In the genomic region with DNA sequence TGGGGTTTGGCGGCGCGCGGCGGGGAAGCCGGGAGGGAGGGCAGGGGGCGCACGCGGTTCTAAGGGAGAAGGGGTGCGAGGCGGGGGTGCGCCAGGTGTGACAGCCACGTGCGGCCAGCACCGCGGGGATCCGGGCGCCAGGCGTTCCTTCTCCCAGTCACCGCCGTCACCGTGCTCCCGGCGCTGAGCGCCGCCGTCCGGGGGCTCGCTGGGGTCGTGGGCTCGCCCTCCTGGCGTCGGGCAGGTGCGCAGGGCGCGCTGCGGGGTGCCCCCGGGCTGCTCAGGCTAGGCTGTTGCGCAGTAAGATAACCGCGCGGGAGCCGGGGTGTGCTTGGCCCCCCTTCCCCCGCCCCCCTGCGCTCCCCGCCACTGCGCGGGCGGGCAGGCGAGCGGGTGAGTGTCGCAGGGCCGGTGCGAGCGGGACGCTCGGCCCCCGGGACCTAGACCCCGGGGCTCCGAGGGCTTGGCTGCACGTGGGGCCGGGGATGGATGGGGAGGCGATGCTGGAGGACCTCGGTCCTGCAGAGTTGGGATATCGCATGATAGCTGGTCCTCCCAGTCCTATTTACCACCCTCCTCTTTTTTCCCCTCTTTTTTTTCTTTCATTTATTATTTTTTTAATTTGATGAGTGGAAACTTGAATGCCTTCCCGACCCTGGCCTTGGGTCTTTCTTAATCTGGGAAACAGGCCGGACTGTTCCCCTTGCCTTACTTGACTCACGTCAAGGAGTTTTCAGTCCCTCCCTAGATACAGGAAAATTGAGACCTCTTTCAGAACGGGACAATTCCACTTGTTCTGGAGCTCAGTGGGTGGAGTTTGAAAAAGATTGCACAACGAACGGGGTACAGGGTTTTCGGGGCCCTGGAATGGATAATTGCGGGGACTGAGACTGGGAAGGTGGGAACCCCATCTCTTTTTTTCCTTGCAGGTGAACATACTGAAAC, we compare ENCODE assay signal across 8 cellular contexts. TPM values are rescaled to one million over a fixed set of nuclear protein-coding genes. Genes with fewer than 3 reads are reported as not detected.
DNase-seq lines count a peak whose midpoint lies in the region; ATAC-seq, FAIRE-seq and TF ChIP-seq lines count a peak whose summit lies in the region.

No MANE protein-coding gene starts in this region.

- H4K20me1 ChIP-seq in OCI-LY1 (ENCODE audit: insufficient read depth, low read length) = no peaks in the 10 kb centered on the region

- intact Hi-C loops in ovary (cut with DNase I) (loop anchor here in 1 of 4 donors (5.0 kb wide), 1 partner anchor 70 kb away; the partner anchor contains the start of gene SYAP1), vagina (cut with DNase I) (loop anchor here (5.0 kb wide), 2 partner anchors 70 to 1110 kb away; partner anchors contain the start of gene SYAP1)

- peak overlapping the region; percentile 92 for H3K27ac ChIP-seq in CD4-positive, CD25-positive, alpha-beta regulatory T cell (ENCODE audit: insufficient read depth, low read length, poor library complexity, severe bottlenecking)
- H3K27ac ChIP-seq in OCI-LY1 (ENCODE audit: low read depth, low read length, poor library complexity, severe bottlenecking) (no peak overlapping the region), foreskin keratinocyte (no peak overlapping the region), ovary (peak overlapping the region; percentile 71 to 94), vagina (peak overlapping the region; percentile 90)

- H3F3A ChIP-seq in OCI-LY1 (ENCODE audit: insufficient read depth, low read length) = no peaks in the 10 kb centered on the region

- peak overlapping the region; percentile 70 for H3K9ac ChIP-seq in OCI-LY1 (ENCODE audit: low read length)

- H3K27ac Mint-ChIP-seq in CD4-positive, CD25-positive, alpha-beta regulatory T cell = peak overlapping the region in 2 of 3 donors; percentile 87 to 94

- H3K9me2 ChIP-seq in OCI-LY1 (ENCODE audit: low read depth, low read length) = no peaks in the 10 kb centered on the region

- H3K4me3 Mint-ChIP-seq in CD4-positive, CD25-positive, alpha-beta regulatory T cell = peak overlapping the region; percentile 86 to 97 (median 95)

- DNase-seq in CD4-positive, CD25-positive, alpha-beta regulatory T cell = peak; percentile 19 to 57 (median 48)
- DNase-seq in activated effector memory CD4-positive, alpha-beta T cell treated with Interleukin-2 at 50 U/mL for 16 hours = peak; percentile 7
- DNase-seq in foreskin keratinocyte (no peak), ovary (peak; percentile 41 to 70 (median 68)), vagina (ENCODE audit: extremely low spot score in 2 of 2) (no peak), H54 (ENCODE audit: insufficient read length, low spot score) (no peak)

- no peaks in the 10 kb centered on the region for H3K9me3 ChIP-seq in CD4-positive, CD25-positive, alpha-beta regulatory T cell (ENCODE audit: control insufficient read depth in 2 of 2, low read length in 2 of 2)
- H3K9me3 ChIP-seq in OCI-LY1 (ENCODE audit: low read length) = no peaks in the 10 kb centered on the region
- H3K9me3 ChIP-seq in ovary = no peaks in the 10 kb centered on the region
- no peaks in the 10 kb centered on the region for H3K9me3 ChIP-seq in vagina

- H3K4me2 ChIP-seq in OCI-LY1 (ENCODE audit: low read length) = peak overlapping the region; percentile 83

- ATAC-seq in CD4-positive, CD25-positive, alpha-beta regulatory T cell (ENCODE audit: low read depth in 2 of 2) = peak; percentile 1 to 7
- peak; percentile 20 for ATAC-seq in GM21717 (IDR thresholded peaks at IDR 0.05; ENCODE audit: unreplicated experiment)
- peak; percentile 16 for ATAC-seq in foreskin keratinocyte

- no peak for TF ChIP-seq POLR2A in ovary (IDR thresholded peaks at IDR 0.05)
- no peak for TF ChIP-seq POLR2A in vagina (IDR thresholded peaks at IDR 0.05)
- no peak for TF ChIP-seq POLR2A in H54 (IDR thresholded peaks at IDR 0.05; ENCODE audit: low read depth, low read length)

- FAIRE-seq in H54 (lab: Jason Lieb, UNC) = no peak

- peak overlapping the region; percentile 61 for H3K4me3 ChIP-seq in CD4-positive, CD25-positive, alpha-beta regulatory T cell (ENCODE audit: low read depth, low read length)
- H3K4me3 ChIP-seq in OCI-LY1 (ENCODE audit: low read depth, low read length, poor library complexity, severe bottlenecking) = peak overlapping the region; percentile 68
- H3K4me3 ChIP-seq in ovary = peak overlapping the region; percentile 63
- H3K4me3 ChIP-seq in vagina = peak overlapping the region; percentile 94 to 97

- no peaks in the 10 kb centered on the region for H3K27me3 Mint-ChIP-seq in CD4-positive, CD25-positive, alpha-beta regulatory T cell

- peaks cover 4% of the 10 kb centered on the region for H3K36me3 ChIP-seq in CD4-positive, CD25-positive, alpha-beta regulatory T cell (ENCODE audit: control insufficient read depth, insufficient read depth, low read length)
- H3K36me3 ChIP-seq in OCI-LY1 (ENCODE audit: insufficient read depth, low read length) = peaks cover 28% of the 10 kb centered on the region
- H3K36me3 ChIP-seq in ovary = no peaks in the 10 kb centered on the region
- H3K36me3 ChIP-seq in vagina = no peaks in the 10 kb centered on the region

- peaks cover 3% of the 10 kb centered on the region for H3K36me3 Mint-ChIP-seq in CD4-positive, CD25-positive, alpha-beta regulatory T cell

- H3K9me3 Mint-ChIP-seq in CD4-positive, CD25-positive, alpha-beta regulatory T cell = no peaks in the 10 kb centered on the region

- H3K4me1 ChIP-seq in CD4-positive, CD25-positive, alpha-beta regulatory T cell (ENCODE audit: control insufficient read depth, insufficient read depth, low read length, poor library complexity, severe bottlenecking) = peaks cover 13% of the 10 kb centered on the region
- H3K4me1 ChIP-seq in OCI-LY1 (ENCODE audit: insufficient read depth, low read length, severe bottlenecking) (peaks cover 23% of the 10 kb centered on the region), foreskin keratinocyte (no peaks in the 10 kb centered on the region), ovary (ENCODE audit: insufficient read depth) (peaks cover 3% of the 10 kb centered on the region), vagina (peaks cover 11% of the 10 kb centered on the region)

- no peak for TF ChIP-seq EP300 in ovary (IDR thresholded peaks at IDR 0.05)

- H3K4me1 Mint-ChIP-seq in CD4-positive, CD25-positive, alpha-beta regulatory T cell = peaks cover 8 to 45% (median 11%) of the 10 kb centered on the region in 4 donors

- H3K79me2 ChIP-seq in OCI-LY1 (ENCODE audit: insufficient read depth, low read length) = peaks cover 47% of the 10 kb centered on the region

- TF ChIP-seq CTCF in OCI-LY1 (IDR thresholded peaks at IDR 0.05; ENCODE audit: low read length) = no peak
- TF ChIP-seq CTCF in foreskin keratinocyte (conservative IDR thresholded peaks at IDR 0.05) = no peak
- TF ChIP-seq CTCF in ovary (IDR thresholded peaks at IDR 0.05) = no peak
- TF ChIP-seq CTCF in vagina (IDR thresholded peaks at IDR 0.05) = no peak

- H3K27me3 ChIP-seq in CD4-positive, CD25-positive, alpha-beta regulatory T cell (ENCODE audit: control insufficient read depth, insufficient read depth, low read length) = no peaks in the 10 kb centered on the region
- H3K27me3 ChIP-seq in OCI-LY1 (ENCODE audit: insufficient read depth, low read length) (no peaks in the 10 kb centered on the region), foreskin keratinocyte (no peaks in the 10 kb centered on the region), ovary (no peaks in the 10 kb centered on the region), vagina (no peaks in the 10 kb centered on the region)

- no peak overlapping the region for H2AFZ ChIP-seq in OCI-LY1 (ENCODE audit: low read length)

- 3 to 5% (median 4%) methylated on average over 37 to 73 of the region's 73 CpGs for WGBS in ovary, 3 donors

RNA-seq across cellular contexts. Expression of gene TXLNG, which starts 0.8 kb away (rescaled TPM):
- total RNA-seq in CD4-positive, CD25-positive, alpha-beta regulatory T cell = 32.2 TPM
- polyA plus RNA-seq in CD4-positive, CD25-positive, alpha-beta regulatory T cell = 10 to 100 TPM in 3 of 4 donors, 1 to 10 TPM in 1; 8.4 to 24.2 (median 18.6) TPM
- total RNA-seq in foreskin keratinocyte (15.7 and 16.2 TPM in 2 replicates), ovary (10 to 100 TPM; 18.7 to 27.7 (median 22.2) TPM), vagina (15.2 TPM)
- polyA plus RNA-seq in foreskin keratinocyte (7.1 and 8.9 TPM in 2 replicates), ovary (10 to 100 TPM; 14.0 to 19.7 TPM)

Comparison
In these comparisons a context has a peak if more than half of its experiments do, and no peak if none do; other contexts are left out.
1. DNase-seq: peak in CD4-positive, CD25-positive, alpha-beta regulatory T cell (3 of 3), activated effector memory CD4-positive, alpha-beta T cell treated with Interleukin-2 at 50 U/mL for 16 hours (single experiment) and ovary (5 of 5); none in foreskin keratinocyte (0 of 2), vagina (0 of 2) and H54 (single experiment).
2. H3K27ac ChIP-seq: peak in CD4-positive, CD25-positive, alpha-beta regulatory T cell (single experiment), ovary (2 of 2) and vagina (single experiment); none in OCI-LY1 (single experiment) and foreskin keratinocyte (single experiment).
3. Peak in every context shown above with its lines, with median percentiles within 50 percentile points of each other: ATAC-seq and H3K4me3 ChIP-seq.